8 cellular contexts compared by ENCODE assay signal in the genomic region with DNA sequence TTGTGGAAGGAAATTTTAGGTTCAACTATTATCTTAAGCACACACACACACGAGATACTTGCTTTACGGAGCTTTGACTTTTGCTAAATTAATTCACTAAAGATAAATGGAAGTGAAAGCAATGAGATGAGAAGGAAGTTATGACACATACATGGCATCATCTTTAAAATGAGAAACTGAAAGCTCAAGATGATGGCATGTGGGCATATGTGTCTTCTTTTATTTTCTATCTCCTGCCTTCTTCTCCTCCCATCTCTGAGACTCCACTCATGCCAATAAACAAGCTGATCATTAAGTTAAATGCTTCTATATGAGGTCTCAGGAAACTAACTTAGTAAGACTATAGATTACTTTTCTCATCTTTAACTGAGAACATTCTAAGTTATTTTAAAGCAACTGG.
DNase-seq lines count a peak whose midpoint lies in the region; ATAC-seq, FAIRE-seq and TF ChIP-seq lines count a peak whose summit lies in the region.

No MANE protein-coding gene starts in this region.

- H3K9me3 ChIP-seq in A549 (no peaks in the 10 kb centered on the region), right cardiac atrium (ENCODE audit: control insufficient read depth, low read length) (no peaks in the 10 kb centered on the region)

- POLR2A ChIA-PET in A549 (lab: Yijun Ruan, JAX): no interaction called here

- H3K9me3 Mint-ChIP-seq in activated naive CD4-positive, alpha-beta T cell treated with anti-CD3 and anti-CD28 coated beads, Interleukin-2, amount 50 U/mL, for 72 hours: no peaks in the 10 kb centered on the region

- no peak overlapping the region for H3K27ac ChIP-seq in A549
- H3K27ac ChIP-seq in right cardiac atrium (ENCODE audit: low read length): no peak overlapping the region

- no peaks in the 10 kb centered on the region for H3K36me3 Mint-ChIP-seq in activated naive CD4-positive, alpha-beta T cell treated with anti-CD3 and anti-CD28 coated beads, Interleukin-2, amount 50 U/mL, for 72 hours

- intact Hi-C loops in right cardiac atrium (cut with DNase I): no loop called here

- no peak for DNase-seq in A549 (ENCODE audit: low read depth in 1 of 2, low spot score in 1 of 2)
- DNase-seq in activated naive CD4-positive, alpha-beta T cell treated with anti-CD3 and anti-CD28 coated beads, Interleukin-2, amount 50 U/mL, for 72 hours (ENCODE audit: low spot score in 2 of 2): no peak
- no peak for DNase-seq in dermis blood vessel endothelial cell
- no peak for DNase-seq in right cardiac atrium
- no peak for DNase-seq in effector CD4-positive, alpha-beta T cell
- DNase-seq in HTR-8/SVneo (ENCODE audit: insufficient read length, low spot score): no peak

- H3K4me1 ChIP-seq in A549 (peaks cover 19% of the 10 kb centered on the region; the same call in 2 of the 3 replicates), right cardiac atrium (ENCODE audit: control insufficient read depth, insufficient read depth, low read length) (peaks cover 7% of the 10 kb centered on the region)

- WGBS in A549 (ENCODE audit: missing lambda C conversion rate): 94% methylated on average over 2 of the region's 2 CpGs
- 49% methylated on average over 2 of the region's 2 CpGs for WGBS in right cardiac atrium

- FAIRE-seq in A549 (lab: Jason Lieb, UNC) (peak; percentile 32), HTR-8/SVneo (lab: Jason Lieb, UNC) (no peak)

- TF ChIP-seq CTCF in A549 (IDR thresholded peaks at IDR 0.05): no peak

- no peak for TF ChIP-seq POLR2A in A549 (IDR thresholded peaks at IDR 0.05; ENCODE audit: low read length)

- peak overlapping the region; percentile 8; the same call in 1 of the 3 replicates for H3K4me2 ChIP-seq in A549

- peak overlapping the region; percentile 39 to 84 for H3K27ac Mint-ChIP-seq in activated naive CD4-positive, alpha-beta T cell treated with anti-CD3 and anti-CD28 coated beads, Interleukin-2, amount 50 U/mL, for 72 hours

- H3K4me3 ChIP-seq in A549 (no peak overlapping the region), right cardiac atrium (ENCODE audit: low read length) (no peak overlapping the region)

- TF ChIP-seq RAD21 in A549 (conservative IDR thresholded peaks at IDR 0.05 in 1 of 2, IDR thresholded peaks at IDR 0.05 in 1 of 2): no peak

- CTCF ChIA-PET in A549 (lab: Yijun Ruan, JAX): interaction anchor here (1.0 to 1.3 kb wide), 3 partner anchors 45 to 175 kb away, joined by 4 to 6 read pairs (median 4); no protein-coding TSS in a partner anchor

- no peak for ATAC-seq in A549
- ATAC-seq in GM19035 (IDR thresholded peaks at IDR 0.05; ENCODE audit: unreplicated experiment): peak; percentile 82
- peak; percentile 90 for ATAC-seq in HG03196 (IDR thresholded peaks at IDR 0.05; ENCODE audit: unreplicated experiment)
- peak; percentile 92 to 98 for ATAC-seq in activated naive CD4-positive, alpha-beta T cell treated with anti-CD3 and anti-CD28 coated beads, Interleukin-2, amount 50 U/mL, for 72 hours
- ATAC-seq in right cardiac atrium: no peak

- no peak for TF ChIP-seq EP300 in A549 (IDR thresholded peaks at IDR 0.05)

- no peaks in the 10 kb centered on the region for H3K27me3 ChIP-seq in right cardiac atrium (ENCODE audit: control insufficient read depth, insufficient read depth)

TF ChIP-seq in A549, 52 proteins besides CTCF, POLR2A, EP300 and RAD21:
- TF ChIP-seq ZNF302 (CRISPR knock-in tag; IDR thresholded peaks at IDR 0.05): no peak
- no peak for TF ChIP-seq TP53 (CRISPR knock-in tag; IDR thresholded peaks at IDR 0.05)
- no peak for TF ChIP-seq ZFP36 (IDR thresholded peaks at IDR 0.05; ENCODE audit: borderline replicate concordance, partially characterized antibody)
- TF ChIP-seq KDM5A (IDR thresholded peaks at IDR 0.05): no peak
- no peak for TF ChIP-seq RFX5 (IDR thresholded peaks at IDR 0.05)

Comparison
In these comparisons a context has a peak if more than half of its experiments do, and no peak if none do; other contexts are left out.
1. ATAC-seq: peak in GM19035 (single experiment), HG03196 (single experiment) and activated naive CD4-positive, alpha-beta T cell treated with anti-CD3 and anti-CD28 coated beads, Interleukin-2, amount 50 U/mL, for 72 hours (2 of 2); none in A549 (0 of 2) and right cardiac atrium (0 of 2).